In genomic region chr5:62574599-62574998, GRCh38 we compare ENCODE assay signal across 20 cellular contexts. TPM values are rescaled to one million over a fixed set of nuclear protein-coding genes. Genes with fewer than 3 reads are reported as not detected.
DNase-seq lines count a peak whose midpoint lies in the region; ATAC-seq and TF ChIP-seq lines count a peak whose summit lies in the region.
"Had no signal": no experiment of that assay in that cellular context is flagged by ENCODE, and none has a peak within 500 bp of the region (broad histone marks: within the 10 kb centered on the region; RNA-seq: fewer than 3 reads in every experiment).

No MANE protein-coding gene starts in this region.

- H3K4me1 Mint-ChIP-seq in central memory CD8-positive, alpha-beta T cell, result peaks cover 19% of the 10 kb centered on the region

- H3K36me3 Mint-ChIP-seq in central memory CD8-positive, alpha-beta T cell (ENCODE audit: insufficient read depth), result peaks cover 5% of the 10 kb centered on the region

- DNase-seq in central memory CD8-positive, alpha-beta T cell (ENCODE audit: low spot score in 2 of 2), result no peak
- no peak for DNase-seq in Ammon's horn (ENCODE audit: low spot score)
- no peak for DNase-seq in H7
- no peak for DNase-seq in AG08395 (ENCODE audit: low spot score)
- DNase-seq in vagina (ENCODE audit: extremely low spot score in 2 of 2), result no peak
- DNase-seq: activated CD4-positive, CD25-positive, alpha-beta regulatory T cell treated with anti-CD3 and anti-CD28 coated beads, Interleukin-2, amount 50 U/mL, for 72 hours; activated naive CD4-positive, alpha-beta T cell treated with anti-CD3 and anti-CD28 coated beads, Interleukin-2, amount 10 ng/mL, durations not matched to agents 7 days and 5 days; esophagus squamous epithelium; glutamatergic neuron; NCI-H187 treated with DMSO at 0.1 percent for 48 hours; nephron progenitor cell; SJCRH30; stimulated activated CD4-positive, alpha-beta T cell treated with anti-CD3 and anti-CD28 coated beads, Interleukin-15, amount 100 ng/mL, for 24 hours; substantia nigra had no signal

- no peaks in the 10 kb centered on the region for H3K36me3 ChIP-seq in H7 (replicated peaks; ENCODE audit: control insufficient read depth, insufficient read depth, low read length)
- no peaks in the 10 kb centered on the region for H3K36me3 ChIP-seq in vagina
- H3K36me3 ChIP-seq: esophagus squamous epithelium had no signal

- no peaks in the 10 kb centered on the region for H3K27me3 ChIP-seq in H7 (ENCODE audit: control insufficient read depth, insufficient read depth, low read length)
- no peaks in the 10 kb centered on the region for H3K27me3 ChIP-seq in vagina
- H3K27me3 ChIP-seq: esophagus squamous epithelium, SJCRH30 had no signal

- H3K27me3 Mint-ChIP-seq in central memory CD8-positive, alpha-beta T cell, result no peaks in the 10 kb centered on the region
- H3K27me3 Mint-ChIP-seq: activated naive CD4-positive, alpha-beta T cell treated with anti-CD3 and anti-CD28 coated beads, Interleukin-2, amount 10 ng/mL, durations not matched to agents 7 days and 5 days; brain; memory B cell had no signal

- ATAC-seq in GM18508 (IDR thresholded peaks at IDR 0.05; ENCODE audit: insufficient read depth, unreplicated experiment) (peak; percentile 34), GM21390 (IDR thresholded peaks at IDR 0.05; ENCODE audit: unreplicated experiment) (peak; percentile 57), HG02973 (IDR thresholded peaks at IDR 0.05; ENCODE audit: unreplicated experiment) (peak; percentile 39)
- no peak for ATAC-seq in central memory CD8-positive, alpha-beta T cell (replicated peaks; ENCODE audit: extremely low read depth, poor library complexity, severe bottlenecking)

- intact Hi-C loops in vagina (cut with DNase I), result no loop called here

- no peak for TF ChIP-seq CTCF in vagina (IDR thresholded peaks at IDR 0.05)

- H3K4me1 ChIP-seq in vagina, result no peaks in the 10 kb centered on the region
- H3K4me1 ChIP-seq: esophagus squamous epithelium, SJCRH30 had no signal

- H3K4me3 Mint-ChIP-seq in central memory CD8-positive, alpha-beta T cell, result no peak overlapping the region
- H3K4me3 Mint-ChIP-seq: activated naive CD4-positive, alpha-beta T cell treated with anti-CD3 and anti-CD28 coated beads, Interleukin-2, amount 10 ng/mL, durations not matched to agents 7 days and 5 days; brain; memory B cell; nephron progenitor cell; T-helper 2 cell treated with Interferon-gamma antibody and Interleukin-4, amounts not matched to agents 5 μg/mL and 100 μg/mL, for 36 hours had no signal

- no peaks in the 10 kb centered on the region for H3K9me3 ChIP-seq in vagina
- H3K9me3 ChIP-seq: esophagus squamous epithelium, SJCRH30 had no signal

- H3K27ac ChIP-seq in vagina, result no peak overlapping the region
- H3K27ac ChIP-seq: esophagus squamous epithelium, SJCRH30 had no signal

- H3K9me3 Mint-ChIP-seq in central memory CD8-positive, alpha-beta T cell, result no peaks in the 10 kb centered on the region
- H3K9me3 Mint-ChIP-seq: activated naive CD4-positive, alpha-beta T cell treated with anti-CD3 and anti-CD28 coated beads, Interleukin-2, amount 10 ng/mL, durations not matched to agents 7 days and 5 days; memory B cell; nephron progenitor cell had no signal

- no peak for TF ChIP-seq POLR2A in vagina (IDR thresholded peaks at IDR 0.05)

- H3K27ac Mint-ChIP-seq in central memory CD8-positive, alpha-beta T cell (ENCODE audit: low read depth), result peak overlapping the region; percentile 11
- H3K27ac Mint-ChIP-seq: activated naive CD4-positive, alpha-beta T cell treated with anti-CD3 and anti-CD28 coated beads, Interleukin-2, amount 10 ng/mL, durations not matched to agents 7 days and 5 days; memory B cell; nephron progenitor cell; T-helper 2 cell treated with Interferon-gamma antibody and Interleukin-4, amounts not matched to agents 5 μg/mL and 100 μg/mL, for 36 hours had no signal

- H3K4me3 ChIP-seq in H7 (ENCODE audit: insufficient read depth, low read depth, low read length) (no peak overlapping the region), vagina (no peak overlapping the region)
- H3K4me3 ChIP-seq: esophagus squamous epithelium, SJCRH30 had no signal

RNA-seq across cellular contexts. Expression of gene LRRC70, which starts 4.0 kb away (rescaled TPM):
- 0.55 and 1.7 TPM in 2 replicates for total RNA-seq in H7 (2014; rRNA removed; shearing (Covaris generic))
- 9.6 TPM for total RNA-seq in vagina
